Comparison of ENCODE assay signal across 8 cellular contexts in genomic region chr19:44914436-44915206, GRCh38. TPM values are rescaled to one million over a fixed set of nuclear protein-coding genes. Genes with fewer than 3 reads are reported as not detected.
DNase-seq lines count a peak whose midpoint lies in the region; ATAC-seq and TF ChIP-seq lines count a peak whose summit lies in the region.
"Not testable (repeated sequence)": the region's sequence is repeated elsewhere in the genome, so short reads cannot be mapped to it uniquely, and the experiment has no call there.

APOC1 (plus strand) TSS chr19:44914608; CDS start chr19:44914892, 284 bp downstream.

- peak within 1 kb of the TSS; percentile 91 for H3K27ac ChIP-seq in A673 (ENCODE audit: low read depth, low read length, poor library complexity, severe bottlenecking)

- not testable (repeated sequence) for TF ChIP-seq CTCF in A673 (conservative IDR thresholded peaks at IDR 0.05; ENCODE audit: low read depth, low read length)

- peak; percentile 91 for DNase-seq in A673 (ENCODE audit: low spot score)
- peak; percentile 83 for DNase-seq in NCI-H345 (lab: John Stamatoyannopoulos, UW)
- peak; percentile 56 for DNase-seq in activated CD4-positive, CD25-positive, alpha-beta regulatory T cell treated with anti-CD3 and anti-CD28 coated beads, Interleukin-2, amount 50 U/mL, for 16 hours (ENCODE audit: low read depth, low spot score)
- peak; percentile 62 for DNase-seq in central memory CD4-positive, alpha-beta T cell
- peak; percentile 96 for DNase-seq in islet precursor cell
- peak; percentile 73 for DNase-seq in smooth muscle cell of the brain vasculature (ENCODE audit: low read depth, low spot score)

- intact Hi-C loops in A673 (cut with micrococcal nuclease; ENCODE audit: unreplicated experiment), result not testable (repeated sequence)

- POLR2A ChIA-PET in A673 (lab: Charles Lee; ENCODE audit: low non-redundant PET), result not testable (repeated sequence)

- ATAC-seq in GM19023 (IDR thresholded peaks at IDR 0.05; ENCODE audit: unreplicated experiment) (peak; percentile 91), HG03342 (IDR thresholded peaks at IDR 0.05; ENCODE audit: unreplicated experiment) (peak; percentile 92)

- H3K27me3 ChIP-seq in A673 (replicated peaks; ENCODE audit: insufficient read depth, low read depth, low read length, poor library complexity), result not testable (repeated sequence)

- CTCF ChIA-PET in A673 (lab: Charles Lee), result interaction anchor here (0.6 kb wide), 1 partner anchor 160 kb away, joined by 3 read pairs; no protein-coding TSS in a partner anchor

- H3K9me3 ChIP-seq in A673 (ENCODE audit: low read depth, low read length, poor library complexity, severe bottlenecking), result not testable (repeated sequence)

- H3K4me3 ChIP-seq in A673 (ENCODE audit: low read depth, low read length, poor library complexity, severe bottlenecking), result peak within 1 kb of the TSS; percentile 48

- not testable (repeated sequence) for H3K36me3 ChIP-seq in A673 (ENCODE audit: insufficient read depth, low read length, poor library complexity, severe bottlenecking)

- peaks cover 12% of the 10 kb centered on the region for H3K4me1 ChIP-seq in A673 (ENCODE audit: insufficient read depth, low read length, poor library complexity, severe bottlenecking)

- BruUV-seq in A673 (replicated peaks; lab: Mats Ljungman, UMichigan), result TSS peak; percentile 81

RNA-seq across cellular contexts. Expression of gene APOC1, which starts in this region (rescaled TPM):
- 2.3 and 5.5 TPM in 2 replicates for total RNA-seq in A673 (2021)

Comparison
In these comparisons a context has a peak if more than half of its experiments do, and no peak if none do; other contexts are left out.
1. Peak in every context shown above with its lines: DNase-seq, ATAC-seq, H3K4me3 ChIP-seq and H3K27ac ChIP-seq.